Comparison of ENCODE assay signal across 14 cellular contexts in the genomic region with DNA sequence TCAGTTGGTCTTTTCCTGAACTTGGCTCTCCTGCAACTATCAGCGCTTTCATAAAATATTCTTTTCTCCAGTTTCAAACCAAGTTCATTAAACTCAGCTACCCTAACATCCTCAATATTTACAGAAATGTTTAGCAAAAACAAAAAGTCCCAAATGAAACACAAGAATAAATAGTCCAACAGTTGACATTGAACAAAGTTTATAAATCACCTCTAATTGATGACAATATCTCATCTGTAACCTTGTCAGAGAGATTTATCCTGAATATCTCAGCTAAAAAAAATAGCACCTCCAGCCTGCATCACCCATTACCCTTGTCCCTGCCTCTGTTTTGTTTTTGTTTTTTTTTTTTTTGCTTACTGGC.
DNase-seq lines count a peak whose midpoint lies in the region; ATAC-seq, FAIRE-seq and TF ChIP-seq lines count a peak whose summit lies in the region.
"Had no signal": no experiment of that assay in that cellular context is flagged by ENCODE, and none has a peak within 500 bp of the region (broad histone marks: within the 10 kb centered on the region; RNA-seq: fewer than 3 reads in every experiment).

No MANE protein-coding gene starts in this region.

- H3K9ac ChIP-seq in HCT116 (ENCODE audit: low read length) (no peak overlapping the region), astrocyte (ENCODE audit: low read length) (no peak overlapping the region)

- TF ChIP-seq RAD21 in HCT116 (IDR thresholded peaks at IDR 0.05; ENCODE audit: low read depth) = no peak

- H3K4me1 Mint-ChIP-seq in astrocyte (ENCODE audit: low read depth, unreplicated experiment) = peaks cover 22% of the 10 kb centered on the region

- H3K27me3 Mint-ChIP-seq in astrocyte (ENCODE audit: low read depth, unreplicated experiment) = no peaks in the 10 kb centered on the region
- H3K27me3 Mint-ChIP-seq: CD8-positive, alpha-beta memory T cell had no signal

- no peaks in the 10 kb centered on the region for H4K20me1 ChIP-seq in HCT116 (ENCODE audit: insufficient read depth)
- H4K20me1 ChIP-seq in astrocyte (ENCODE audit: insufficient read depth, low read length) = no peaks in the 10 kb centered on the region

- TF ChIP-seq CTCF in HCT116 (IDR thresholded peaks at IDR 0.05 in 2 of 3, conservative IDR thresholded peaks at IDR 0.05 in 1 of 3; ENCODE audit: borderline replicate concordance in 1 of 3, insufficient read depth in 1 of 3, low read depth in 2 of 3, low read length in 2 of 3) (no peak), astrocyte (IDR thresholded peaks at IDR 0.05; ENCODE audit: insufficient read depth, low read depth, low read length) (no peak)

- H3K79me2 ChIP-seq in HCT116 (ENCODE audit: insufficient read depth, low read length) (no peaks in the 10 kb centered on the region), astrocyte (ENCODE audit: insufficient read depth, low read length) (no peaks in the 10 kb centered on the region)

- H3K27ac ChIP-seq in HCT116 (ENCODE audit: low read depth, low read length) (no peak overlapping the region), astrocyte (ENCODE audit: low read depth, low read length) (peak overlapping the region; percentile 71), mesodermal cell (ENCODE audit: low read depth, low read length, severe bottlenecking) (peak overlapping the region; percentile 51)

- TF ChIP-seq POLR2A in HCT116 (IDR thresholded peaks at IDR 0.05; ENCODE audit: borderline replicate concordance, extremely low read depth, insufficient read depth, insufficient read length) = no peak

- no TSS peak for BruUV-seq in HCT116 (replicated peaks; lab: Mats Ljungman, UMichigan)

- H3K9me3 ChIP-seq in HCT116 (ENCODE audit: control insufficient read depth in 1 of 2, insufficient read depth in 1 of 2, low read depth in 1 of 2, low read length in 2 of 2) = no peaks in the 10 kb centered on the region
- H3K9me3 ChIP-seq in astrocyte (ENCODE audit: insufficient read depth, low read depth, low read length) = no peaks in the 10 kb centered on the region
- H3K9me3 ChIP-seq in mesodermal cell (ENCODE audit: control insufficient read depth, low read length) = no peaks in the 10 kb centered on the region
- H3K9me3 ChIP-seq: HAP-1 had no signal

- 93 to 100% methylated on average over 1 of the region's 1 CpG for WGBS in mesodermal cell (ENCODE audit: insufficient coverage in 2 of 2), 2 experiments

- CTCF ChIA-PET in HCT116 (lab: Charles Lee) = interaction anchor here (2.1 kb wide), 1 partner anchor 22 kb away, joined by 5 read pairs; no protein-coding TSS in a partner anchor

- intact Hi-C loops in HCT116 (cut with micrococcal nuclease) = no loop called here

- no peaks in the 10 kb centered on the region for H3K9me3 Mint-ChIP-seq in astrocyte (ENCODE audit: unreplicated experiment)

- H3K27ac Mint-ChIP-seq in astrocyte (ENCODE audit: unreplicated experiment) = no peak overlapping the region

- H2AFZ ChIP-seq in HCT116 (ENCODE audit: low read depth, low read length, poor library complexity, severe bottlenecking) (no peak overlapping the region), astrocyte (ENCODE audit: low read depth, low read length) (no peak overlapping the region)

- FAIRE-seq in astrocyte (lab: Jason Lieb, UNC) = no peak

- H3K9me2 ChIP-seq in HCT116 (ENCODE audit: insufficient read depth) = no peaks in the 10 kb centered on the region

- peak; percentile 15 for DNase-seq in Caki2 (ENCODE audit: low read depth)
- no peak for DNase-seq in HCT116 (ENCODE audit: low read depth, low spot score)
- DNase-seq in astrocyte (ENCODE audit: low read depth) = no peak
- no peak for DNase-seq in germinal center (ENCODE audit: low spot score)
- DNase-seq in occipital lobe (lab: John Stamatoyannopoulos, UW) = no peak
- DNase-seq: CD8-positive, alpha-beta memory T cell; DMS 273 treated with DMSO at 0.1 percent for 48 hours; NCI-H2029 treated with DMSO at 0.1 percent for 48 hours; NCI-H510A; NCI-H82; SIG-M5 had no signal

- H3K27me3 ChIP-seq in HCT116 (ENCODE audit: insufficient read depth, low read length) (no peaks in the 10 kb centered on the region), astrocyte (ENCODE audit: insufficient read depth, low read length) (no peaks in the 10 kb centered on the region)

- no peaks in the 10 kb centered on the region for H3K36me3 Mint-ChIP-seq in astrocyte (ENCODE audit: low read depth, unreplicated experiment)

- H3K36me3 ChIP-seq in HCT116 (ENCODE audit: control insufficient read depth in 1 of 2, insufficient read depth in 2 of 2, low read length in 2 of 2) = no peaks in the 10 kb centered on the region
- H3K36me3 ChIP-seq in astrocyte (ENCODE audit: insufficient read depth, low read length) = no peaks in the 10 kb centered on the region
- H3K36me3 ChIP-seq in mesodermal cell (ENCODE audit: control insufficient read depth, insufficient read depth, low read length) = no peaks in the 10 kb centered on the region
- H3K36me3 ChIP-seq: HAP-1 had no signal

- RAD21 ChIA-PET in HCT116 (lab: Charles Lee; ENCODE audit: low non-redundant PET in 1 of 2, low total read pairs in 2 of 2, uncharacterized antibody in 2 of 2, unreplicated experiment in 2 of 2) = no interaction called here

- POLR2A ChIA-PET in HCT116 (lab: Charles Lee) = interaction anchor here (0.7 to 1.9 kb wide), 2 partner anchors 12 to 25 kb away, joined by 5 to 6 read pairs; no protein-coding TSS in a partner anchor

- no peak for ATAC-seq in HCT116
- no peak for ATAC-seq in GM21825 (IDR thresholded peaks at IDR 0.05; ENCODE audit: unreplicated experiment)

- H3K4me3 ChIP-seq in HCT116 (replicated peaks in 1 of 2; ENCODE audit: low read depth in 1 of 2, low read length in 2 of 2) (peak overlapping the region in 1 of 2 experiments; percentile 37; a peak in 1 of 4 replicates), astrocyte (ENCODE audit: insufficient read depth, low read depth, low read length) (no peak overlapping the region), mesodermal cell (ENCODE audit: extremely low read depth, insufficient read depth, low read length, poor library complexity, severe bottlenecking) (no peak overlapping the region)
- H3K4me3 ChIP-seq: HAP-1 had no signal

- H3K4me2 ChIP-seq in HCT116 (ENCODE audit: low read length) = peak overlapping the region; percentile 67
- peak overlapping the region; percentile 65 for H3K4me2 ChIP-seq in astrocyte (ENCODE audit: low read length)

- no peak overlapping the region for H3K4me3 Mint-ChIP-seq in astrocyte (ENCODE audit: unreplicated experiment)
- H3K4me3 Mint-ChIP-seq: CD8-positive, alpha-beta memory T cell had no signal

- in situ Hi-C loops in Caki2 (cut with HindIII; ENCODE audit: low pct_unique_long_range_greater_than_20kb, low sequenced_read_pairs) = no loop called here

- H3K4me1 ChIP-seq in HCT116 (ENCODE audit: control insufficient read depth in 1 of 2, insufficient read depth in 2 of 2, low read length in 2 of 2) = peaks cover 21 to 35% of the 10 kb centered on the region in 2 experiments
- peaks cover 28% of the 10 kb centered on the region for H3K4me1 ChIP-seq in astrocyte (ENCODE audit: insufficient read depth, low read length)
- peaks cover 36% of the 10 kb centered on the region for H3K4me1 ChIP-seq in mesodermal cell (ENCODE audit: control insufficient read depth, insufficient read depth, low read length, poor library complexity, severe bottlenecking)

TF ChIP-seq in HCT116, 20 proteins besides CTCF, POLR2A, EP300 and RAD21 (continues in another document):
- no peak for TF ChIP-seq TCF7L2 (IDR thresholded peaks at IDR 0.05; ENCODE audit: borderline replicate concordance, extremely low read depth, insufficient read depth, insufficient read length)
- TF ChIP-seq MAX (IDR thresholded peaks at IDR 0.05) = no peak
- no peak for TF ChIP-seq SIN3A (IDR thresholded peaks at IDR 0.05; ENCODE audit: low read depth)
- TF ChIP-seq CBX3 (IDR thresholded peaks at IDR 0.05; ENCODE audit: low read depth) = no peak
- no peak for TF ChIP-seq SP1 (IDR thresholded peaks at IDR 0.05; ENCODE audit: low read depth)
- TF ChIP-seq EGR1 (IDR thresholded peaks at IDR 0.05; ENCODE audit: low read depth) = no peak
- no peak for TF ChIP-seq EZH2 (IDR thresholded peaks at IDR 0.05)
- TF ChIP-seq YY1 (IDR thresholded peaks at IDR 0.05; ENCODE audit: extremely low read depth, insufficient replicate concordance, low read depth, low read length) = no peak
- no peak for TF ChIP-seq FOSL1 (IDR thresholded peaks at IDR 0.05; ENCODE audit: low read depth)
- no peak for TF ChIP-seq EZH2phosphoT487 (IDR thresholded peaks at IDR 0.05; ENCODE audit: borderline replicate concordance)
- no peak for TF ChIP-seq SRF (IDR thresholded peaks at IDR 0.05; ENCODE audit: low read depth)
- no peak for TF ChIP-seq ELF1 (IDR thresholded peaks at IDR 0.05; ENCODE audit: borderline replicate concordance, low read depth)
- TF ChIP-seq JUND (IDR thresholded peaks at IDR 0.05) = no peak
- no peak for TF ChIP-seq ZBTB33 (IDR thresholded peaks at IDR 0.05; ENCODE audit: extremely low read depth, insufficient replicate concordance, low read length)
